ENCODE assay signal across 30 cellular contexts in genomic region chr12:64332938-64333337, GRCh38.
"Had no signal": no experiment of that assay in that cellular context is flagged by ENCODE, and none has a peak within 500 bp of the region (broad histone marks: within the 10 kb centered on the region; RNA-seq: fewer than 3 reads in every experiment).

No MANE protein-coding gene starts in this region.

- H3K4me1 ChIP-seq: Peyer's patch had no signal

- H3K36me3 ChIP-seq: brain microvascular endothelial cell, Peyer's patch had no signal

- H3K27me3 ChIP-seq: brain microvascular endothelial cell, Peyer's patch had no signal

- H3K27ac ChIP-seq: brain microvascular endothelial cell, Peyer's patch, SK-N-MC had no signal

- H3K9me3 ChIP-seq: Peyer's patch had no signal

- DNase-seq: activated B cell treated with CpG ODN at 0.5 μM for 24 hours; activated CD4-positive, alpha-beta T cell treated with anti-CD3 and anti-CD28 coated beads for 1 hour; activated CD4-positive, alpha-beta T cell treated with anti-CD3 and anti-CD28 coated beads, Interleukin-2, amount 10 ng/mL, durations not matched to agents 24 days and 14 days; activated CD4-positive, alpha-beta T cell treated with anti-CD3 and anti-CD28 coated beads, Interleukin-2, amount 50 U/mL, for 48 hours; activated CD8-positive, alpha-beta memory T cell treated with anti-CD3 and anti-CD28 coated beads, Interleukin-2, amount 10 ng/mL, durations not matched to agents 7 days and 5 days; activated effector memory CD4-positive, alpha-beta T cell treated with anti-CD3 and anti-CD28 coated beads, Interleukin-2, amount 50 U/mL, for 16 hours; activated naive CD4-positive, alpha-beta T cell treated with Interleukin-2 at 50 U/mL for 16 hours; activated naive CD8-positive, alpha-beta T cell treated with anti-CD3 and anti-CD28 coated beads, Interleukin-2, amount 50 U/mL, for 24 hours; activated T-cell treated with anti-CD3 and anti-CD28 coated beads, Interleukin-2, amount 50 U/mL, for 4 hours; amygdala; brain microvascular endothelial cell; caudate nucleus; Kasumi-1; KBM-7; NCI-H1092; NCI-H1417 treated with DMSO at 0.1 percent for 48 hours; NCI-H1694; NCI-H2029; NCI-H345; NCI-H510A; NCI-H526 treated with DMSO at 0.1 percent for 48 hours; NK-92 treated with Interleukin-12 subunit alpha and Interleukin-12 subunit beta, amount 100 ng/mL, for 24 hours; OCI-M1; Peyer's patch; SHP77 treated with DMSO at 0.1 percent for 48 hours; T-cell; T-helper 2 cell; T1000 had no signal

- ATAC-seq: activated CD8-positive, alpha-beta memory T cell treated with anti-CD3 and anti-CD28 coated beads, Interleukin-2, amount 10 ng/mL, durations not matched to agents 7 days and 5 days; activated naive CD4-positive, alpha-beta T cell treated with anti-CD3 and anti-CD28 coated beads, Interleukin-2, amount 50 U/mL, for 72 hours; activated naive CD8-positive, alpha-beta T cell treated with anti-CD3 and anti-CD28 coated beads, Interleukin-2, amount 50 U/mL, for 24 hours; activated T-cell treated with anti-CD3 and anti-CD28 coated beads, Interleukin-2, amount 50 U/mL, for 4 hours; T-cell had no signal

- H3K4me3 ChIP-seq: Peyer's patch, SK-N-MC had no signal
